11 cellular contexts compared by ENCODE assay signal in the genomic region with DNA sequence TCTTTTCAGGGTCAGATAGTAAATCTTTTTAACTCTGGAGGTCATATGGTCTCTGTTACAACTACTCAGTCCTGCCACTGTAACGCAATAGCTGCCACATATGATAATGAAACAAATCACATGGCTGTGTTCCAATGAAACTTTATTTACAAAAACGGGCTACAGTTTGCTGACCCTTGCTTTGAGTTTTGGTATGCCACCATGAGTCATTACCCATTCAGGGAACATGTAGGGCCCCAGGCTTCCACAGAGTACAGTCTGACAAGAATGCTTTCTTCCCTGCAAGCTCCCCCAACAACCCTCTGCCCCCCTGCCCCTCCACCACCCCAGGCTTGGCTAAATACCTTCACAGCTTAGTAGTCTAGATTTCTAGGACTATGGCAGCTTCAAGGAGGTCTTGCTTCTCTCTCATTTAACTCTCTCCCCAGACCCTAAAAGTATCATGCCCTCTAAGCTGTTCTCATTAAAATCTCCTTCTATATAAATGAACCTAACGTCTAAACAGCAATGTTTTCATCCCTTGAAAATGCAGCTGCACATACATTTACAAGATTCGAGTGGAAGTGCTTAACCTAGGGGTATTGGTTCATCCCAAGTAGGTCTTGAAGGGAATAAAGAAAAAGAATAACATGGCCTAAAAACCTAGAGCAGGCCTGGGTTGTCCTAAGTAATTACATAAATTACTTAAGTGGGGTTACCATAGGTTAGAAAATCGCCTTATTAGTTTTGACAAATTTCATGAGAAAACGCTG.
DNase-seq lines count a peak whose midpoint lies in the region; ATAC-seq and TF ChIP-seq lines count a peak whose summit lies in the region.
"Had no signal": no experiment of that assay in that cellular context is flagged by ENCODE, and none has a peak within 500 bp of the region (broad histone marks: within the 10 kb centered on the region; RNA-seq: fewer than 3 reads in every experiment).

No MANE protein-coding gene starts in this region.

- peaks cover 0 to 5% (median 0%) of the 10 kb centered on the region in 5 donors for H3K36me3 Mint-ChIP-seq in naive thymus-derived CD4-positive, alpha-beta T cell

- H3F3A ChIP-seq in smooth muscle cell (ENCODE audit: low read depth) = peaks cover 26% of the 10 kb centered on the region

- in situ Hi-C loops in astrocyte of the spinal cord (cut with HindIII; ENCODE audit: low sequenced_read_pairs) = no loop called here

- H3K27ac ChIP-seq in HEK293 (ENCODE audit: extremely low read depth, low read depth, low read length) (no peak overlapping the region), smooth muscle cell (ENCODE audit: low read depth) (peak overlapping the region; percentile 99), Karpas-422 (ENCODE audit: low read length) (no peak overlapping the region), left ventricle myocardium inferior (replicated peaks) (no peak overlapping the region)
- H3K27ac ChIP-seq in naive thymus-derived CD4-positive, alpha-beta T cell (ENCODE audit: low read depth, low read length) = no peak overlapping the region
- H3K27ac ChIP-seq: WERI-Rb-1 had no signal

- H3K9me3 ChIP-seq in HEK293 (ENCODE audit: control insufficient read depth, insufficient read depth, low read depth, low read length) (no peaks in the 10 kb centered on the region), smooth muscle cell (replicated peaks; ENCODE audit: low read depth) (no peaks in the 10 kb centered on the region), Karpas-422 (ENCODE audit: low read length) (no peaks in the 10 kb centered on the region), left ventricle myocardium inferior (replicated peaks) (no peaks in the 10 kb centered on the region)
- no peaks in the 10 kb centered on the region for H3K9me3 ChIP-seq in naive thymus-derived CD4-positive, alpha-beta T cell (ENCODE audit: control insufficient read depth in 2 of 3, low read length in 3 of 3)

- peak overlapping the region; percentile 91 for H3K9ac ChIP-seq in smooth muscle cell (ENCODE audit: low read depth)
- no peak overlapping the region for H3K9ac ChIP-seq in Karpas-422 (ENCODE audit: low read length)

- no peak overlapping the region for H3K4me3 Mint-ChIP-seq in naive thymus-derived CD4-positive, alpha-beta T cell

- no peaks in the 10 kb centered on the region for H3K9me2 ChIP-seq in Karpas-422 (replicated peaks; ENCODE audit: insufficient read depth, low read length)

- peaks cover 9% of the 10 kb centered on the region; the same call in 1 of the 2 replicates for H3K4me1 ChIP-seq in HEK293 (ENCODE audit: control insufficient read depth, insufficient read depth, low read length)
- H3K4me1 ChIP-seq in smooth muscle cell (ENCODE audit: low read depth) = peaks cover 55% of the 10 kb centered on the region
- H3K4me1 ChIP-seq in Karpas-422 (ENCODE audit: low read length) = no peaks in the 10 kb centered on the region
- peaks cover 17% of the 10 kb centered on the region for H3K4me1 ChIP-seq in left ventricle myocardium inferior
- H3K4me1 ChIP-seq in naive thymus-derived CD4-positive, alpha-beta T cell (ENCODE audit: control insufficient read depth in 2 of 2, insufficient read depth in 2 of 2, low read length in 2 of 2) = no peaks in the 10 kb centered on the region

- peaks cover 4% of the 10 kb centered on the region for H3K79me2 ChIP-seq in smooth muscle cell (ENCODE audit: low read depth)
- no peaks in the 10 kb centered on the region for H3K79me2 ChIP-seq in Karpas-422 (ENCODE audit: low read length)

- WGBS in smooth muscle cell (ENCODE audit: low lambda C conversion rate) = 38% methylated on average over 6 of the region's 6 CpGs

- peaks cover 4 to 23% (median 8%) of the 10 kb centered on the region in 5 donors for H3K27me3 Mint-ChIP-seq in naive thymus-derived CD4-positive, alpha-beta T cell

- no peak for ATAC-seq in naive thymus-derived CD4-positive, alpha-beta T cell
- ATAC-seq: activated naive CD4-positive, alpha-beta T cell treated with anti-CD3 and anti-CD28 coated beads, Interleukin-2, amount 50 U/mL, for 72 hours had no signal

- H3K4me2 ChIP-seq in smooth muscle cell (peak overlapping the region; percentile 74), Karpas-422 (ENCODE audit: low read depth, low read length, poor library complexity, severe bottlenecking) (no peak overlapping the region)

- H3K9me3 Mint-ChIP-seq in naive thymus-derived CD4-positive, alpha-beta T cell = peaks cover 0 to 12% (median 0%) of the 10 kb centered on the region in 11 donors
- H3K9me3 Mint-ChIP-seq: activated naive CD4-positive, alpha-beta T cell treated with anti-CD3 and anti-CD28 coated beads, Interleukin-2, amount 50 U/mL, for 72 hours had no signal

- H3K27me3 ChIP-seq in smooth muscle cell (ENCODE audit: low read depth) (no peaks in the 10 kb centered on the region), Karpas-422 (ENCODE audit: low read length) (no peaks in the 10 kb centered on the region), left ventricle myocardium inferior (ENCODE audit: low read depth) (no peaks in the 10 kb centered on the region)
- no peaks in the 10 kb centered on the region for H3K27me3 ChIP-seq in naive thymus-derived CD4-positive, alpha-beta T cell (ENCODE audit: control insufficient read depth in 2 of 2, insufficient read depth in 2 of 2, low read length in 2 of 2)

- CTCF ChIA-PET in HEK293 (lab: Yijun Ruan, JAX) = interaction anchor here (0.6 kb wide), 1 partner anchor 120 kb away, joined by 3 read pairs; no protein-coding TSS in a partner anchor
- CTCF ChIA-PET in naive thymus-derived CD4-positive, alpha-beta T cell (lab: Charles Lee) = no interaction called here

- DNase-seq in astrocyte of the spinal cord (ENCODE audit: low read depth, low spot score) (peak; percentile 87), iPS-NIHi11 (ENCODE audit: low spot score) (peak; percentile 55), smooth muscle cell (lab: John Stamatoyannopoulos, UW; ENCODE audit: unreplicated experiment) (no peak), Karpas-422 (no peak), left ventricle myocardium inferior (no peak), NCI-H1092 (lab: John Stamatoyannopoulos, UW) (no peak)
- no peak for DNase-seq in naive thymus-derived CD4-positive, alpha-beta T cell
- DNase-seq: stimulated activated CD4-positive, alpha-beta T cell treated with anti-CD3 and anti-CD28 coated beads, Interleukin-12 subunit alpha, Interleukin-12 subunit beta, amount 100 ng/mL, for 4 hours; WERI-Rb-1 had no signal

- H3K4me3 ChIP-seq in HEK293 (ENCODE audit: low read depth, low read length) (no peak overlapping the region), astrocyte of the spinal cord (ENCODE audit: low read depth, low read length) (no peak overlapping the region), smooth muscle cell (no peak overlapping the region), Karpas-422 (ENCODE audit: low read length) (no peak overlapping the region), left ventricle myocardium inferior (no peak overlapping the region)
- H3K4me3 ChIP-seq in naive thymus-derived CD4-positive, alpha-beta T cell (ENCODE audit: low read length) = no peak overlapping the region

- POLR2A ChIA-PET in HEK293 (lab: Yijun Ruan, JAX) = no interaction called here
- POLR2A ChIA-PET in naive thymus-derived CD4-positive, alpha-beta T cell (lab: Charles Lee) = no interaction called here

- no peaks in the 10 kb centered on the region for H3K4me1 Mint-ChIP-seq in naive thymus-derived CD4-positive, alpha-beta T cell

- intact Hi-C loops in left ventricle myocardium inferior (cut with micrococcal nuclease) = no loop called here
- intact Hi-C loops in naive thymus-derived CD4-positive, alpha-beta T cell (cut with micrococcal nuclease) = no loop called here

- no peak overlapping the region for H2AFZ ChIP-seq in smooth muscle cell (ENCODE audit: low read depth)
- H2AFZ ChIP-seq in Karpas-422 (ENCODE audit: low read length) = no peak overlapping the region

- no peak for TF ChIP-seq CTCF in HEK293 (tag by site-specific recombination; IDR thresholded peaks at IDR 0.05)
- TF ChIP-seq CTCF in astrocyte of the spinal cord (IDR thresholded peaks at IDR 0.05; ENCODE audit: low read depth, low read length) = no peak
- no peak for TF ChIP-seq CTCF in smooth muscle cell (IDR thresholded peaks at IDR 0.05; ENCODE audit: borderline replicate concordance, insufficient read depth, poor library complexity, severe bottlenecking)
- no peak for TF ChIP-seq CTCF in left ventricle myocardium inferior (IDR thresholded peaks at IDR 0.05; ENCODE audit: borderline replicate concordance)

- no peak overlapping the region for H3K27ac Mint-ChIP-seq in naive thymus-derived CD4-positive, alpha-beta T cell
- H3K27ac Mint-ChIP-seq: activated naive CD4-positive, alpha-beta T cell treated with anti-CD3 and anti-CD28 coated beads, Interleukin-2, amount 50 U/mL, for 72 hours had no signal

- no peaks in the 10 kb centered on the region for H3K36me3 ChIP-seq in HEK293 (ENCODE audit: control insufficient read depth in 2 of 2, insufficient read depth in 1 of 2, low read length in 2 of 2)
- H3K36me3 ChIP-seq in smooth muscle cell (ENCODE audit: low read depth) = no peaks in the 10 kb centered on the region
- no peaks in the 10 kb centered on the region for H3K36me3 ChIP-seq in Karpas-422 (ENCODE audit: insufficient read depth, low read length)
- no peaks in the 10 kb centered on the region for H3K36me3 ChIP-seq in left ventricle myocardium inferior
- H3K36me3 ChIP-seq in naive thymus-derived CD4-positive, alpha-beta T cell (ENCODE audit: control insufficient read depth in 2 of 3, insufficient read depth in 3 of 3, low read length in 3 of 3) = no peaks in the 10 kb centered on the region
- H3K36me3 ChIP-seq: WERI-Rb-1 had no signal

- H4K20me1 ChIP-seq in smooth muscle cell (ENCODE audit: low read depth) (no peaks in the 10 kb centered on the region), Karpas-422 (ENCODE audit: insufficient read depth, low read depth, low read length) (no peaks in the 10 kb centered on the region)

TF ChIP-seq in HEK293, 187 proteins besides CTCF, POLR2A, EP300 and RAD21 (continues in another document):
- TF ChIP-seq ZNF169 (tag by site-specific recombination; IDR thresholded peaks at IDR 0.05) = no peak

Comparison
In these comparisons a context has a peak if more than half of its experiments do, and no peak if none do; other contexts are left out.
1. DNase-seq: peak in astrocyte of the spinal cord (single experiment) and iPS-NIHi11 (single experiment); none in smooth muscle cell (single experiment), Karpas-422 (single experiment), left ventricle myocardium inferior (single experiment), NCI-H1092 (single experiment) and naive thymus-derived CD4-positive, alpha-beta T cell (0 of 9).